Comparison of ENCODE assay signal across 1 cellular context in genomic region chr1:11800756-11801433, GRCh38.
A peak's percentile ranks its signal among the peaks of the same experiment; 100 is the strongest.
TF ChIP-seq lines count a peak whose summit lies in the region.

No MANE protein-coding gene starts in this region.

TF ChIP-seq in K562, 482 proteins besides CTCF, POLR2A, EP300 and RAD21 (continued from another document and continues in another):
- no peak for TF ChIP-seq IRF9 (tag; IDR thresholded peaks at IDR 0.05)
- TF ChIP-seq ESRRA (IDR thresholded peaks at IDR 0.05; ENCODE audit: borderline replicate concordance, low read depth), result no peak
- no peak for TF ChIP-seq ARNT (IDR thresholded peaks at IDR 0.05)
- TF ChIP-seq ZNF318 (IDR thresholded peaks at IDR 0.05; ENCODE audit: borderline replicate concordance in 1 of 2, low read depth in 1 of 2), result no peak
- TF ChIP-seq ARID4B (CRISPR knock-in tag; IDR thresholded peaks at IDR 0.05), result no peak; the same call in 1 of the 2 replicates
- no peak for TF ChIP-seq ZHX1 (conservative IDR thresholded peaks at IDR 0.05; ENCODE audit: low read length)
- TF ChIP-seq NFRKB (IDR thresholded peaks at IDR 0.05; ENCODE audit: low read depth), result 0 out of 2 replicates have a peak, but pooled peaks have one; percentile 61
- no peak for TF ChIP-seq PCBP2 (IDR thresholded peaks at IDR 0.05; ENCODE audit: low read depth, low read length, poor library complexity, severe bottlenecking)
- TF ChIP-seq HINFP (tag; conservative IDR thresholded peaks at IDR 0.05; ENCODE audit: low read depth), result no peak
- no peak for TF ChIP-seq MYBL2 (IDR thresholded peaks at IDR 0.05; ENCODE audit: low read depth)
- TF ChIP-seq MYBL2 (CRISPR knock-in tag; IDR thresholded peaks at IDR 0.05; ENCODE audit: borderline replicate concordance), result no peak
- TF ChIP-seq ILF3 (IDR thresholded peaks at IDR 0.05; ENCODE audit: borderline replicate concordance), result no peak
- TF ChIP-seq ZNF3 (CRISPR knock-in tag; IDR thresholded peaks at IDR 0.05), result no peak
- TF ChIP-seq MEIS2 (IDR thresholded peaks at IDR 0.05; ENCODE audit: partially characterized antibody), result no peak
- no peak for TF ChIP-seq CSDE1 (IDR thresholded peaks at IDR 0.05)
- TF ChIP-seq U2AF2 (optimal IDR thresholded peaks at IDR 0.05; ENCODE audit: low read depth, low read length), result no peak
- no peak for TF ChIP-seq SAFB (IDR thresholded peaks at IDR 0.05; ENCODE audit: borderline replicate concordance, low read depth, low read length)
- TF ChIP-seq XRCC3 (IDR thresholded peaks at IDR 0.05), result no peak
- TF ChIP-seq CREB3 (tag; conservative IDR thresholded peaks at IDR 0.05; ENCODE audit: low read depth), result peak; percentile 35; the same call in 1 of the 2 replicates
- TF ChIP-seq ZNF766 (CRISPR knock-in tag; conservative IDR thresholded peaks at IDR 0.05), result no peak; the same call in 1 of the 2 replicates
- TF ChIP-seq ZNF239 (CRISPR knock-in tag; IDR thresholded peaks at IDR 0.05), result no peak
- no peak for TF ChIP-seq THRA (IDR thresholded peaks at IDR 0.05)
- no peak for TF ChIP-seq ARHGAP35 (IDR thresholded peaks at IDR 0.05; ENCODE audit: partially characterized antibody)
- no peak for TF ChIP-seq TEAD4 (IDR thresholded peaks at IDR 0.05; ENCODE audit: low read length)
- no peak for TF ChIP-seq TEAD4 (CRISPR knock-in tag; IDR thresholded peaks at IDR 0.05; ENCODE audit: borderline replicate concordance)
- no peak for TF ChIP-seq U2AF1 (optimal IDR thresholded peaks at IDR 0.05; ENCODE audit: low read depth, low read length)
- no peak for TF ChIP-seq ZBTB26 (CRISPR knock-in tag; IDR thresholded peaks at IDR 0.05)
- TF ChIP-seq YY1 (IDR thresholded peaks at IDR 0.05; ENCODE audit: borderline replicate concordance in 1 of 3, control insufficient read depth in 1 of 3, extremely low read depth in 1 of 3, insufficient read depth in 3 of 3, insufficient read length in 1 of 3, insufficient replicate concordance in 2 of 3, low read depth in 1 of 3, low read length in 2 of 3), result no peak
- no peak for TF ChIP-seq HMGN3 (IDR thresholded peaks at IDR 0.05; ENCODE audit: borderline replicate concordance, extremely low read depth, insufficient read length, low read depth, low read length)
- TF ChIP-seq ELK3 (CRISPR knock-in tag; IDR thresholded peaks at IDR 0.05), result no peak
- no peak for TF ChIP-seq POLR2B (IDR thresholded peaks at IDR 0.05; ENCODE audit: low read depth, partially characterized antibody)
- TF ChIP-seq GATAD2A (IDR thresholded peaks at IDR 0.05), result no peak
- TF ChIP-seq GABPB1 (CRISPR knock-in tag; IDR thresholded peaks at IDR 0.05), result peak; percentile 68; the same call in 1 of the 2 replicates
- TF ChIP-seq KLF6 (CRISPR knock-in tag; IDR thresholded peaks at IDR 0.05; ENCODE audit: borderline replicate concordance), result no peak
- no peak for TF ChIP-seq NFIX (CRISPR knock-in tag; IDR thresholded peaks at IDR 0.05; ENCODE audit: low read depth)
